Comparison of ENCODE assay signal across 1 cellular context in genomic region chr19:10235003-10235402, GRCh38.
TF ChIP-seq lines count a peak whose summit lies in the region.

No MANE protein-coding gene starts in this region.

TF ChIP-seq in HepG2, 621 proteins besides CTCF, POLR2A, EP300 and RAD21:
- TF ChIP-seq ZBTB7B (CRISPR knock-in tag; IDR thresholded peaks at IDR 0.05) = no peak
- 0 out of 2 replicates have a peak, but pooled peaks have one; percentile 23 for TF ChIP-seq ZMYM3 (CRISPR knock-in tag; IDR thresholded peaks at IDR 0.05)
- TF ChIP-seq SAP130 (CRISPR knock-in tag; IDR thresholded peaks at IDR 0.05; ENCODE audit: low read depth) = no peak
- TF ChIP-seq ZNF770 (CRISPR knock-in tag; IDR thresholded peaks at IDR 0.05) = peak; percentile 96
- TF ChIP-seq HNF1A (IDR thresholded peaks at IDR 0.05; ENCODE audit: low read depth) = peak; percentile 54; the same call in 1 of the 2 replicates
- TF ChIP-seq HNF1A (CRISPR knock-in tag; IDR thresholded peaks at IDR 0.05; ENCODE audit: borderline replicate concordance) = no peak
- no peak for TF ChIP-seq E2F2 (CRISPR knock-in tag; IDR thresholded peaks at IDR 0.05; ENCODE audit: borderline replicate concordance)
- TF ChIP-seq RCOR2 (CRISPR knock-in tag; IDR thresholded peaks at IDR 0.05) = no peak
- TF ChIP-seq ZNF713 (CRISPR knock-in tag; IDR thresholded peaks at IDR 0.05) = no peak
- TF ChIP-seq HNRNPK (IDR thresholded peaks at IDR 0.05; ENCODE audit: low read depth, low read length, poor library complexity, severe bottlenecking) = no peak
- TF ChIP-seq ZNF362 (CRISPR knock-in tag; IDR thresholded peaks at IDR 0.05; ENCODE audit: borderline replicate concordance) = 0 out of 2 replicates have a peak, but pooled peaks have one; percentile 47
TF ChIP-seq in HepG2: peak in this region for 4.
